Comparison of ENCODE assay signal across 1 cellular context in genomic region chr16:23149267-23149992, GRCh38.
TF ChIP-seq lines count a peak whose summit lies in the region.

A gene with protein sequence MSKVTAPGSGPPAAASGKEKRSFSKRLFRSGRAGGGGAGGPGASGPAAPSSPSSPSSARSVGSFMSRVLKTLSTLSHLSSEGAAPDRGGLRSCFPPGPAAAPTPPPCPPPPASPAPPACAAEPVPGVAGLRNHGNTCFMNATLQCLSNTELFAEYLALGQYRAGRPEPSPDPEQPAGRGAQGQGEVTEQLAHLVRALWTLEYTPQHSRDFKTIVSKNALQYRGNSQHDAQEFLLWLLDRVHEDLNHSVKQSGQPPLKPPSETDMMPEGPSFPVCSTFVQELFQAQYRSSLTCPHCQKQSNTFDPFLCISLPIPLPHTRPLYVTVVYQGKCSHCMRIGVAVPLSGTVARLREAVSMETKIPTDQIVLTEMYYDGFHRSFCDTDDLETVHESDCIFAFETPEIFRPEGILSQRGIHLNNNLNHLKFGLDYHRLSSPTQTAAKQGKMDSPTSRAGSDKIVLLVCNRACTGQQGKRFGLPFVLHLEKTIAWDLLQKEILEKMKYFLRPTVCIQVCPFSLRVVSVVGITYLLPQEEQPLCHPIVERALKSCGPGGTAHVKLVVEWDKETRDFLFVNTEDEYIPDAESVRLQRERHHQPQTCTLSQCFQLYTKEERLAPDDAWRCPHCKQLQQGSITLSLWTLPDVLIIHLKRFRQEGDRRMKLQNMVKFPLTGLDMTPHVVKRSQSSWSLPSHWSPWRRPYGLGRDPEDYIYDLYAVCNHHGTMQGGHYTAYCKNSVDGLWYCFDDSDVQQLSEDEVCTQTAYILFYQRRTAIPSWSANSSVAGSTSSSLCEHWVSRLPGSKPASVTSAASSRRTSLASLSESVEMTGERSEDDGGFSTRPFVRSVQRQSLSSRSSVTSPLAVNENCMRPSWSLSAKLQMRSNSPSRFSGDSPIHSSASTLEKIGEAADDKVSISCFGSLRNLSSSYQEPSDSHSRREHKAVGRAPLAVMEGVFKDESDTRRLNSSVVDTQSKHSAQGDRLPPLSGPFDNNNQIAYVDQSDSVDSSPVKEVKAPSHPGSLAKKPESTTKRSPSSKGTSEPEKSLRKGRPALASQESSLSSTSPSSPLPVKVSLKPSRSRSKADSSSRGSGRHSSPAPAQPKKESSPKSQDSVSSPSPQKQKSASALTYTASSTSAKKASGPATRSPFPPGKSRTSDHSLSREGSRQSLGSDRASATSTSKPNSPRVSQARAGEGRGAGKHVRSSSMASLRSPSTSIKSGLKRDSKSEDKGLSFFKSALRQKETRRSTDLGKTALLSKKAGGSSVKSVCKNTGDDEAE (N-terminal part only) (minus strand): TSS chr16:23149452. CDS start chr16:23149270, 182 bp downstream.

TF ChIP-seq in GM12878, 131 proteins besides CTCF, POLR2A, EP300 and RAD21 (continued from another document and continues in another):
- TF ChIP-seq BCLAF1 (IDR thresholded peaks at IDR 0.05) (no peak), CBFB (IDR thresholded peaks at IDR 0.05; ENCODE audit: low read depth) (no peak), CBX5 (IDR thresholded peaks at IDR 0.05; ENCODE audit: low read depth) (no peak), CREM (IDR thresholded peaks at IDR 0.05; ENCODE audit: low read depth) (peak; percentile 86), BCL11A (IDR thresholded peaks at IDR 0.05; ENCODE audit: low read depth, low read length) (no peak), NRF1 (conservative IDR thresholded peaks at IDR 0.05; ENCODE audit: low read depth, low read length) (no peak), ETV6 (conservative IDR thresholded peaks at IDR 0.05 in 1 of 2, IDR thresholded peaks at IDR 0.05 in 1 of 2; ENCODE audit: borderline replicate concordance in 1 of 2, low read depth in 1 of 2) (no peak), YY1 (IDR thresholded peaks at IDR 0.05; ENCODE audit: low read depth, low read length) (peak; percentile 99), GABPA (IDR thresholded peaks at IDR 0.05; ENCODE audit: low read depth) (no peak), JUND (IDR thresholded peaks at IDR 0.05; ENCODE audit: low read depth, low read length) (0 out of 2 replicates have a peak, but pooled peaks have one; percentile 6), IRF4 (IDR thresholded peaks at IDR 0.05; ENCODE audit: low read depth, low read length) (no peak), TBL1XR1 (IDR thresholded peaks at IDR 0.05; ENCODE audit: low read depth, low read length) (no peak), NKRF (conservative IDR thresholded peaks at IDR 0.05) (peak; percentile 73), HDAC2 (IDR thresholded peaks at IDR 0.05) (no peak), BHLHE40 (IDR thresholded peaks at IDR 0.05; ENCODE audit: borderline replicate concordance in 1 of 2, low read depth in 2 of 2, low read length in 1 of 2) (peak; percentile 90 to 98), RFX5 (IDR thresholded peaks at IDR 0.05; ENCODE audit: low read depth, low read length) (no peak), ZNF274 (IDR thresholded peaks at IDR 0.05; ENCODE audit: insufficient read depth, insufficient read length) (no peak), TCF12 (IDR thresholded peaks at IDR 0.05; ENCODE audit: low read depth, low read length) (no peak), HCFC1 (IDR thresholded peaks at IDR 0.05; ENCODE audit: low read length) (peak; percentile 97), NFXL1 (IDR thresholded peaks at IDR 0.05; ENCODE audit: borderline replicate concordance) (no peak), STAT1 (conservative IDR thresholded peaks at IDR 0.05) (peak; percentile 51; the same call in 1 of the 2 replicates), MXI1 (IDR thresholded peaks at IDR 0.05; ENCODE audit: low read depth, low read length) (0 out of 2 replicates have a peak, but pooled peaks have one; percentile 29), MTA3 (IDR thresholded peaks at IDR 0.05; ENCODE audit: borderline replicate concordance, low read length) (no peak), CHD2 (IDR thresholded peaks at IDR 0.05; ENCODE audit: borderline replicate concordance, low read depth, low read length) (0 out of 2 replicates have a peak, but pooled peaks have one; percentile 45), TARDBP (IDR thresholded peaks at IDR 0.05; ENCODE audit: borderline replicate concordance) (peak; percentile 92), FOXK2 (IDR thresholded peaks at IDR 0.05) (no peak), STAT3 (IDR thresholded peaks at IDR 0.05; ENCODE audit: low read depth, low read length) (no peak), BACH1 (IDR thresholded peaks at IDR 0.05; ENCODE audit: borderline replicate concordance) (peak; percentile 28; the same call in 1 of the 2 replicates), NFYA (IDR thresholded peaks at IDR 0.05; ENCODE audit: borderline replicate concordance, low read depth, low read length) (no peak), DPF2 (IDR thresholded peaks at IDR 0.05) (no peak), EZH2 (IDR thresholded peaks at IDR 0.05; ENCODE audit: borderline replicate concordance, control insufficient read depth, low read depth, low read length) (no peak), NFIC (IDR thresholded peaks at IDR 0.05; ENCODE audit: low read depth, low read length) (no peak)
- TF ChIP-seq, protein P1, sequence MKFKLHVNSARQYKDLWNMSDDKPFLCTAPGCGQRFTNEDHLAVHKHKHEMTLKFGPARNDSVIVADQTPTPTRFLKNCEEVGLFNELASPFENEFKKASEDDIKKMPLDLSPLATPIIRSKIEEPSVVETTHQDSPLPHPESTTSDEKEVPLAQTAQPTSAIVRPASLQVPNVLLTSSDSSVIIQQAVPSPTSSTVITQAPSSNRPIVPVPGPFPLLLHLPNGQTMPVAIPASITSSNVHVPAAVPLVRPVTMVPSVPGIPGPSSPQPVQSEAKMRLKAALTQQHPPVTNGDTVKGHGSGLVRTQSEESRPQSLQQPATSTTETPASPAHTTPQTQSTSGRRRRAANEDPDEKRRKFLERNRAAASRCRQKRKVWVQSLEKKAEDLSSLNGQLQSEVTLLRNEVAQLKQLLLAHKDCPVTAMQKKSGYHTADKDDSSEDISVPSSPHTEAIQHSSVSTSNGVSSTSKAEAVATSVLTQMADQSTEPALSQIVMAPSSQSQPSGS (IDR thresholded peaks at IDR 0.05; ENCODE audit: low read length) = no peak
- TF ChIP-seq, protein P2, sequence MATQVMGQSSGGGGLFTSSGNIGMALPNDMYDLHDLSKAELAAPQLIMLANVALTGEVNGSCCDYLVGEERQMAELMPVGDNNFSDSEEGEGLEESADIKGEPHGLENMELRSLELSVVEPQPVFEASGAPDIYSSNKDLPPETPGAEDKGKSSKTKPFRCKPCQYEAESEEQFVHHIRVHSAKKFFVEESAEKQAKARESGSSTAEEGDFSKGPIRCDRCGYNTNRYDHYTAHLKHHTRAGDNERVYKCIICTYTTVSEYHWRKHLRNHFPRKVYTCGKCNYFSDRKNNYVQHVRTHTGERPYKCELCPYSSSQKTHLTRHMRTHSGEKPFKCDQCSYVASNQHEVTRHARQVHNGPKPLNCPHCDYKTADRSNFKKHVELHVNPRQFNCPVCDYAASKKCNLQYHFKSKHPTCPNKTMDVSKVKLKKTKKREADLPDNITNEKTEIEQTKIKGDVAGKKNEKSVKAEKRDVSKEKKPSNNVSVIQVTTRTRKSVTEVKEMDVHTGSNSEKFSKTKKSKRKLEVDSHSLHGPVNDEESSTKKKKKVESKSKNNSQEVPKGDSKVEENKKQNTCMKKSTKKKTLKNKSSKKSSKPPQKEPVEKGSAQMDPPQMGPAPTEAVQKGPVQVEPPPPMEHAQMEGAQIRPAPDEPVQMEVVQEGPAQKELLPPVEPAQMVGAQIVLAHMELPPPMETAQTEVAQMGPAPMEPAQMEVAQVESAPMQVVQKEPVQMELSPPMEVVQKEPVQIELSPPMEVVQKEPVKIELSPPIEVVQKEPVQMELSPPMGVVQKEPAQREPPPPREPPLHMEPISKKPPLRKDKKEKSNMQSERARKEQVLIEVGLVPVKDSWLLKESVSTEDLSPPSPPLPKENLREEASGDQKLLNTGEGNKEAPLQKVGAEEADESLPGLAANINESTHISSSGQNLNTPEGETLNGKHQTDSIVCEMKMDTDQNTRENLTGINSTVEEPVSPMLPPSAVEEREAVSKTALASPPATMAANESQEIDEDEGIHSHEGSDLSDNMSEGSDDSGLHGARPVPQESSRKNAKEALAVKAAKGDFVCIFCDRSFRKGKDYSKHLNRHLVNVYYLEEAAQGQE (IDR thresholded peaks at IDR 0.05; ENCODE audit: low read depth, low read length) = no peak
- TF ChIP-seq, protein P3, sequence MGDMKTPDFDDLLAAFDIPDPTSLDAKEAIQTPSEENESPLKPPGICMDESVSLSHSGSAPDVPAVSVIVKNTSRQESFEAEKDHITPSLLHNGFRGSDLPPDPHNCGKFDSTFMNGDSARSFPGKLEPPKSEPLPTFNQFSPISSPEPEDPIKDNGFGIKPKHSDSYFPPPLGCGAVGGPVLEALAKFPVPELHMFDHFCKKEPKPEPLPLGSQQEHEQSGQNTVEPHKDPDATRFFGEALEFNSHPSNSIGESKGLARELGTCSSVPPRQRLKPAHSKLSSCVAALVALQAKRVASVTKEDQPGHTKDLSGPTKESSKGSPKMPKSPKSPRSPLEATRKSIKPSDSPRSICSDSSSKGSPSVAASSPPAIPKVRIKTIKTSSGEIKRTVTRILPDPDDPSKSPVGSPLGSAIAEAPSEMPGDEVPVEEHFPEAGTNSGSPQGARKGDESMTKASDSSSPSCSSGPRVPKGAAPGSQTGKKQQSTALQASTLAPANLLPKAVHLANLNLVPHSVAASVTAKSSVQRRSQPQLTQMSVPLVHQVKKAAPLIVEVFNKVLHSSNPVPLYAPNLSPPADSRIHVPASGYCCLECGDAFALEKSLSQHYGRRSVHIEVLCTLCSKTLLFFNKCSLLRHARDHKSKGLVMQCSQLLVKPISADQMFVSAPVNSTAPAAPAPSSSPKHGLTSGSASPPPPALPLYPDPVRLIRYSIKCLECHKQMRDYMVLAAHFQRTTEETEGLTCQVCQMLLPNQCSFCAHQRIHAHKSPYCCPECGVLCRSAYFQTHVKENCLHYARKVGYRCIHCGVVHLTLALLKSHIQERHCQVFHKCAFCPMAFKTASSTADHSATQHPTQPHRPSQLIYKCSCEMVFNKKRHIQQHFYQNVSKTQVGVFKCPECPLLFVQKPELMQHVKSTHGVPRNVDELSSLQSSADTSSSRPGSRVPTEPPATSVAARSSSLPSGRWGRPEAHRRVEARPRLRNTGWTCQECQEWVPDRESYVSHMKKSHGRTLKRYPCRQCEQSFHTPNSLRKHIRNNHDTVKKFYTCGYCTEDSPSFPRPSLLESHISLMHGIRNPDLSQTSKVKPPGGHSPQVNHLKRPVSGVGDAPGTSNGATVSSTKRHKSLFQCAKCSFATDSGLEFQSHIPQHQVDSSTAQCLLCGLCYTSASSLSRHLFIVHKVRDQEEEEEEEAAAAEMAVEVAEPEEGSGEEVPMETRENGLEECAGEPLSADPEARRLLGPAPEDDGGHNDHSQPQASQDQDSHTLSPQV (IDR thresholded peaks at IDR 0.05) = no peak
- TF ChIP-seq, protein P4, sequence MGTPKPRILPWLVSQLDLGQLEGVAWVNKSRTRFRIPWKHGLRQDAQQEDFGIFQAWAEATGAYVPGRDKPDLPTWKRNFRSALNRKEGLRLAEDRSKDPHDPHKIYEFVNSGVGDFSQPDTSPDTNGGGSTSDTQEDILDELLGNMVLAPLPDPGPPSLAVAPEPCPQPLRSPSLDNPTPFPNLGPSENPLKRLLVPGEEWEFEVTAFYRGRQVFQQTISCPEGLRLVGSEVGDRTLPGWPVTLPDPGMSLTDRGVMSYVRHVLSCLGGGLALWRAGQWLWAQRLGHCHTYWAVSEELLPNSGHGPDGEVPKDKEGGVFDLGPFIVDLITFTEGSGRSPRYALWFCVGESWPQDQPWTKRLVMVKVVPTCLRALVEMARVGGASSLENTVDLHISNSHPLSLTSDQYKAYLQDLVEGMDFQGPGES (IDR thresholded peaks at IDR 0.05) = no peak
- TF ChIP-seq, protein P5, sequence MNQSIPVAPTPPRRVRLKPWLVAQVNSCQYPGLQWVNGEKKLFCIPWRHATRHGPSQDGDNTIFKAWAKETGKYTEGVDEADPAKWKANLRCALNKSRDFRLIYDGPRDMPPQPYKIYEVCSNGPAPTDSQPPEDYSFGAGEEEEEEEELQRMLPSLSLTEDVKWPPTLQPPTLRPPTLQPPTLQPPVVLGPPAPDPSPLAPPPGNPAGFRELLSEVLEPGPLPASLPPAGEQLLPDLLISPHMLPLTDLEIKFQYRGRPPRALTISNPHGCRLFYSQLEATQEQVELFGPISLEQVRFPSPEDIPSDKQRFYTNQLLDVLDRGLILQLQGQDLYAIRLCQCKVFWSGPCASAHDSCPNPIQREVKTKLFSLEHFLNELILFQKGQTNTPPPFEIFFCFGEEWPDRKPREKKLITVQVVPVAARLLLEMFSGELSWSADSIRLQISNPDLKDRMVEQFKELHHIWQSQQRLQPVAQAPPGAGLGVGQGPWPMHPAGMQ (IDR thresholded peaks at IDR 0.05; ENCODE audit: borderline replicate concordance) = no peak
